In genomic region chr22:24390576-24390975, GRCh38 we compare ENCODE assay signal across 1 cellular context.
TF ChIP-seq lines count a peak whose summit lies in the region.

No MANE protein-coding gene starts in this region.

TF ChIP-seq in HepG2, 621 proteins besides CTCF, POLR2A, EP300 and RAD21 (continued from another document):
- TF ChIP-seq RBM39 (IDR thresholded peaks at IDR 0.05; ENCODE audit: low read depth, low read length, poor library complexity, severe bottlenecking), result no peak
- no peak for TF ChIP-seq HNRNPH1 (optimal IDR thresholded peaks at IDR 0.05; ENCODE audit: low read depth, low read length)
- no peak for TF ChIP-seq TRIM24 (CRISPR knock-in tag; IDR thresholded peaks at IDR 0.05)
